ENCODE assay signal across 8 cellular contexts in genomic region chr2:85852979-85853498, GRCh38. TPM values are rescaled to one million over a fixed set of nuclear protein-coding genes. Genes with fewer than 3 reads are reported as not detected.
DNase-seq lines count a peak whose midpoint lies in the region; ATAC-seq and TF ChIP-seq lines count a peak whose summit lies in the region.

No MANE protein-coding gene starts in this region.

- peak overlapping the region; percentile 19; the same call in 1 of the 2 replicates for H3K27ac Mint-ChIP-seq in WTC11

- no peak for DNase-seq in WTC11 (ENCODE audit: low spot score)
- DNase-seq in effector CD8-positive, alpha-beta T cell (lab: John Stamatoyannopoulos, UW): peak; percentile 38
- peak; percentile 23 to 36 for DNase-seq in stimulated activated CD4-positive, alpha-beta T cell treated with anti-CD3 and anti-CD28 coated beads, Interleukin-15, amount 100 ng/mL, for 1 hour (ENCODE audit: low read depth in 1 of 2, low spot score in 1 of 2)
- no peak for DNase-seq in COLO829 (ENCODE audit: low spot score)
- DNase-seq in cerebellar nuclear complex (lab: John Stamatoyannopoulos, UW): no peak
- DNase-seq in HUDEP-2 (lab: John Stamatoyannopoulos, UW; ENCODE audit: unreplicated experiment in 76 of 76): no peak

- peak; percentile 76 for ATAC-seq in GM18511 (IDR thresholded peaks at IDR 0.05; ENCODE audit: unreplicated experiment)
- peak; percentile 79 for ATAC-seq in HG02943 (IDR thresholded peaks at IDR 0.05; ENCODE audit: low read depth, unreplicated experiment)
- no peak for ATAC-seq in WTC11

- no peaks in the 10 kb centered on the region for H3K36me3 Mint-ChIP-seq in WTC11

- H3K9me3 Mint-ChIP-seq in WTC11: no peaks in the 10 kb centered on the region

- POLR2A ChIA-PET in WTC11 (lab: Charles Lee): no interaction called here

- H3K4me1 Mint-ChIP-seq in WTC11: no peaks in the 10 kb centered on the region

- CTCF ChIA-PET in WTC11 (lab: Charles Lee): interaction anchor here (3.0 kb wide), 1 partner anchor 36 kb away, joined by 10 read pairs; the partner anchor contains the start of gene ST3GAL5

- no peaks in the 10 kb centered on the region for H3K27me3 Mint-ChIP-seq in WTC11 (ENCODE audit: low read depth)

- no peak for TF ChIP-seq CTCF in WTC11 (IDR thresholded peaks at IDR 0.05)

- H3K4me3 Mint-ChIP-seq in WTC11: no peak overlapping the region

TF ChIP-seq in WTC11, 78 proteins besides CTCF, POLR2A, EP300 and RAD21:
- TF ChIP-seq KAT7 (CRISPR knock-in tag; IDR thresholded peaks at IDR 0.05; ENCODE audit: borderline replicate concordance) (no peak), GABPB1 (CRISPR knock-in tag; IDR thresholded peaks at IDR 0.05) (no peak), TCF7 (CRISPR knock-in tag; IDR thresholded peaks at IDR 0.05; ENCODE audit: low read depth) (no peak), CREM (CRISPR knock-in tag; IDR thresholded peaks at IDR 0.05) (no peak), ZNF423 (CRISPR knock-in tag; IDR thresholded peaks at IDR 0.05) (no peak), ATF2 (CRISPR knock-in tag; IDR thresholded peaks at IDR 0.05; ENCODE audit: borderline replicate concordance, low read depth) (no peak), MYBL2 (CRISPR knock-in tag; IDR thresholded peaks at IDR 0.05) (no peak), FOXK1 (CRISPR knock-in tag; IDR thresholded peaks at IDR 0.05) (no peak), NR3C1 (CRISPR knock-in tag; conservative IDR thresholded peaks at IDR 0.05; ENCODE audit: low read depth) (no peak), JAZF1 (CRISPR knock-in tag; IDR thresholded peaks at IDR 0.05) (no peak), MAX (CRISPR knock-in tag; IDR thresholded peaks at IDR 0.05) (no peak), ZNF512 (CRISPR knock-in tag; IDR thresholded peaks at IDR 0.05; ENCODE audit: borderline replicate concordance) (no peak), JUN (CRISPR knock-in tag; IDR thresholded peaks at IDR 0.05) (no peak), ATF1 (CRISPR knock-in tag; IDR thresholded peaks at IDR 0.05) (no peak), HMGA2 (CRISPR knock-in tag; IDR thresholded peaks at IDR 0.05) (no peak), ZNF532 (CRISPR knock-in tag; IDR thresholded peaks at IDR 0.05; ENCODE audit: borderline replicate concordance) (no peak)
- TF ChIP-seq, protein P1, sequence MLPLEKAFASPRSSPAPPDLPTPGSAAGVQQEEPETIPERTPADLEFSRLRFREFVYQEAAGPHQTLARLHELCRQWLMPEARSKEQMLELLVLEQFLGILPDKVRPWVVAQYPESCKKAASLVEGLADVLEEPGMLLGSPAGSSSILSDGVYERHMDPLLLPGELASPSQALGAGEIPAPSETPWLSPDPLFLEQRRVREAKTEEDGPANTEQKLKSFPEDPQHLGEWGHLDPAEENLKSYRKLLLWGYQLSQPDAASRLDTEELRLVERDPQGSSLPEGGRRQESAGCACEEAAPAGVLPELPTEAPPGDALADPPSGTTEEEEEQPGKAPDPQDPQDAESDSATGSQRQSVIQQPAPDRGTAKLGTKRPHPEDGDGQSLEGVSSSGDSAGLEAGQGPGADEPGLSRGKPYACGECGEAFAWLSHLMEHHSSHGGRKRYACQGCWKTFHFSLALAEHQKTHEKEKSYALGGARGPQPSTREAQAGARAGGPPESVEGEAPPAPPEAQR (CRISPR knock-in tag; IDR thresholded peaks at IDR 0.05): no peak
- TF ChIP-seq, protein P2, sequence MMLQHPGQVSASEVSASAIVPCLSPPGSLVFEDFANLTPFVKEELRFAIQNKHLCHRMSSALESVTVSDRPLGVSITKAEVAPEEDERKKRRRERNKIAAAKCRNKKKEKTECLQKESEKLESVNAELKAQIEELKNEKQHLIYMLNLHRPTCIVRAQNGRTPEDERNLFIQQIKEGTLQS (CRISPR knock-in tag; conservative IDR thresholded peaks at IDR 0.05): no peak
- TF ChIP-seq, protein P3, sequence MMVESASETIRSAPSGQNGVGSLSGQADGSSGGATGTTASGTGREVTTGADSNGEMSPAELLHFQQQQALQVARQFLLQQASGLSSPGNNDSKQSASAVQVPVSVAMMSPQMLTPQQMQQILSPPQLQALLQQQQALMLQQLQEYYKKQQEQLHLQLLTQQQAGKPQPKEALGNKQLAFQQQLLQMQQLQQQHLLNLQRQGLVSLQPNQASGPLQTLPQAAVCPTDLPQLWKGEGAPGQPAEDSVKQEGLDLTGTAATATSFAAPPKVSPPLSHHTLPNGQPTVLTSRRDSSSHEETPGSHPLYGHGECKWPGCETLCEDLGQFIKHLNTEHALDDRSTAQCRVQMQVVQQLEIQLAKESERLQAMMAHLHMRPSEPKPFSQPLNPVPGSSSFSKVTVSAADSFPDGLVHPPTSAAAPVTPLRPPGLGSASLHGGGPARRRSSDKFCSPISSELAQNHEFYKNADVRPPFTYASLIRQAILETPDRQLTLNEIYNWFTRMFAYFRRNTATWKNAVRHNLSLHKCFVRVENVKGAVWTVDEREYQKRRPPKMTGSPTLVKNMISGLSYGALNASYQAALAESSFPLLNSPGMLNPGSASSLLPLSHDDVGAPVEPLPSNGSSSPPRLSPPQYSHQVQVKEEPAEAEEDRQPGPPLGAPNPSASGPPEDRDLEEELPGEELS (CRISPR knock-in tag; IDR thresholded peaks at IDR 0.05): no peak

RNA-seq across cellular contexts. Expression of gene ST3GAL5, which starts 35.8 kb away (rescaled TPM):
- total RNA-seq in WTC11 (2021): 5.9 to 6.8 TPM (median 6.2 TPM) in 3 replicates

Comparison
In these comparisons a context has a peak if more than half of its experiments do, and no peak if none do; other contexts are left out.
1. DNase-seq: peak in effector CD8-positive, alpha-beta T cell (single experiment) and stimulated activated CD4-positive, alpha-beta T cell treated with anti-CD3 and anti-CD28 coated beads, Interleukin-15, amount 100 ng/mL, for 1 hour (2 of 2); none in WTC11 (single experiment), COLO829 (single experiment), cerebellar nuclear complex (0 of 2) and HUDEP-2 (0 of 76).